Comparison of ENCODE assay signal across 8 cellular contexts in genomic region chr18:23662309-23663263, GRCh38. TPM values are rescaled to one million over a fixed set of nuclear protein-coding genes. Genes with fewer than 3 reads are reported as not detected.
DNase-seq lines count a peak whose midpoint lies in the region; ATAC-seq and TF ChIP-seq lines count a peak whose summit lies in the region.

Gene ANKRD29, minus strand, starts transcription at chr18:23662911. Its CDS starts 181 bp downstream, at chr18:23662730.

- H3K9me3 ChIP-seq in HUES48 (ENCODE audit: control insufficient read depth, insufficient read depth, low read length) = no peaks in the 10 kb centered on the region

- H3K27me3 Mint-ChIP-seq in activated B cell treated with CpG ODN at 0.5 μM for 24 hours (peaks cover 44% of the 10 kb centered on the region), chondrocyte (ENCODE audit: low read depth) (peaks cover 46% of the 10 kb centered on the region)

- H3K27ac Mint-ChIP-seq in activated B cell treated with CpG ODN at 0.5 μM for 24 hours (no peak within 1 kb of the TSS), chondrocyte (ENCODE audit: unreplicated experiment) (no peak within 1 kb of the TSS)

- H3K4me1 ChIP-seq in HUES48 (ENCODE audit: control insufficient read depth, insufficient read depth, low read length) = peaks cover 22% of the 10 kb centered on the region

- TF ChIP-seq CTCF in activated B cell treated with CpG ODN at 0.5 μM for 24 hours (IDR thresholded peaks at IDR 0.05) = no peak
- TF ChIP-seq CTCF in chondrocyte (IDR thresholded peaks at IDR 0.05) = no peak

- H3K4me1 Mint-ChIP-seq in activated B cell treated with CpG ODN at 0.5 μM for 24 hours = peaks cover 15% of the 10 kb centered on the region
- peaks cover 13% of the 10 kb centered on the region for H3K4me1 Mint-ChIP-seq in chondrocyte (ENCODE audit: low read depth)

- H3K9ac ChIP-seq in HUES48 (ENCODE audit: low read depth, low read length) = no peak within 1 kb of the TSS

- H3K4me3 Mint-ChIP-seq in activated B cell treated with CpG ODN at 0.5 μM for 24 hours (peak within 1 kb of the TSS; percentile 78), chondrocyte (ENCODE audit: unreplicated experiment) (peak within 1 kb of the TSS; percentile 78)

- CTCF ChIA-PET in activated B cell treated with CpG ODN at 0.5 μM for 24 hours (lab: Charles Lee) = no interaction called here

- no peak within 1 kb of the TSS for H3K27ac ChIP-seq in HUES48 (ENCODE audit: low read depth, low read length)

- no peaks in the 10 kb centered on the region for H3K36me3 ChIP-seq in HUES48 (ENCODE audit: control insufficient read depth, insufficient read depth, low read length)

- H3K9me3 Mint-ChIP-seq in activated B cell treated with CpG ODN at 0.5 μM for 24 hours = no peaks in the 10 kb centered on the region
- no peaks in the 10 kb centered on the region for H3K9me3 Mint-ChIP-seq in chondrocyte (ENCODE audit: low read depth)

- POLR2A ChIA-PET in activated B cell treated with CpG ODN at 0.5 μM for 24 hours (lab: Charles Lee) = interaction anchor here (0.6 kb wide), 1 partner anchor 300 kb away, joined by 3 read pairs; no protein-coding TSS in a partner anchor

- intact Hi-C loops in activated B cell treated with CpG ODN at 0.5 μM for 24 hours (cut with micrococcal nuclease) = no loop called here

- peak; percentile 10 for DNase-seq in DMS114 treated with DMSO at 0.1 percent for 48 hours (lab: John Stamatoyannopoulos, UW; ENCODE audit: unreplicated experiment)
- peak; percentile 18 for DNase-seq in activated B cell treated with CpG ODN at 0.5 μM for 24 hours
- DNase-seq in chondrocyte (ENCODE audit: low spot score) = no peak
- peak; percentile 48 for DNase-seq in left lobe of liver (ENCODE audit: low spot score)
- peak; percentile 34 to 37 for DNase-seq in stimulated activated CD4-positive, alpha-beta T cell treated with anti-CD3 and anti-CD28 coated beads, Interleukin-4, amount 100 ng/mL, for 4 hours
- DNase-seq in AML-193 (lab: John Stamatoyannopoulos, UW) = no peak

- peak; percentile 57 for ATAC-seq in activated B cell treated with CpG ODN at 0.5 μM for 24 hours (ENCODE audit: low read depth)
- peak; percentile 81 for ATAC-seq in left lobe of liver
- no peak for ATAC-seq in HG03460 (IDR thresholded peaks at IDR 0.05; ENCODE audit: unreplicated experiment)

- peaks cover 9% of the 10 kb centered on the region for H3K27me3 ChIP-seq in HUES48 (ENCODE audit: control insufficient read depth, insufficient read depth, low read length)

- H3K36me3 Mint-ChIP-seq in activated B cell treated with CpG ODN at 0.5 μM for 24 hours (ENCODE audit: low read depth) (no peaks in the 10 kb centered on the region), chondrocyte (ENCODE audit: low read depth) (peaks cover 2% of the 10 kb centered on the region)

- H3K4me3 ChIP-seq in HUES48 (ENCODE audit: low read depth, low read length) = peak within 1 kb of the TSS; percentile 74

RNA-seq across cellular contexts. Expression of gene ANKRD29, which starts in this region (rescaled TPM):
- not detected in 2 replicates for total RNA-seq in activated B cell treated with CpG ODN at 0.5 μM for 24 hours
- 0.48 to 0.85 TPM (median 0.50 TPM) in 3 replicates for total RNA-seq in chondrocyte
- 0.33 TPM for total RNA-seq in left lobe of liver

Comparison
In these comparisons a context has a peak if more than half of its experiments do, and no peak if none do; other contexts are left out.
1. Peak in DNase-seq and ATAC-seq in activated B cell treated with CpG ODN at 0.5 μM for 24 hours; RNA of the gene not detected or under 1 TPM.
2. Peak in DNase-seq and ATAC-seq in left lobe of liver; RNA of the gene not detected or under 1 TPM.
3. DNase-seq: peak in DMS114 treated with DMSO at 0.1 percent for 48 hours (single experiment) and stimulated activated CD4-positive, alpha-beta T cell treated with anti-CD3 and anti-CD28 coated beads, Interleukin-4, amount 100 ng/mL, for 4 hours (2 of 2); none in chondrocyte (single experiment) and AML-193 (0 of 2).